In the genomic region with DNA sequence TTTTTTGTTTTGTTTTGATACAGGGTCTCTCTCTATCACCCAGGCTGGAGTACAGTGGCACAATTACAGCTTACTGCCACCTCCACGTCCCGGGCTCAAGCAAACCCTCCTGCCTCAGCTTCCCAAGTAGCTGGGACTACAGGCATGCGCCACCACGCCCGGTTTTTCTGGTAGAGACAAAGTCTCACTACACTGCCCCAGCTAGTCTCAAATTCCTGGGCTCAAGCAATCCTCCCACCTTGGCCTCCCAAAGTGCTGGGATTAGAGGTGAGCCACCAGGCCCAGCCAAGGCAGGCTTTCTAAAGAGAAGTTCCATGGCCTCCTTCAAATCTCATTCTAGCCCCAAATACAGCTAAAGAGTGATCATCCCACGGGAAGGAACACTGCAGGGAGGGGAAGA, we compare ENCODE assay signal across 2 cellular contexts.
TF ChIP-seq lines count a peak whose summit lies in the region.

No MANE protein-coding gene starts in this region.

TF ChIP-seq in HCT116, 20 proteins besides CTCF, POLR2A, EP300 and RAD21:
- TF ChIP-seq, protein P1, sequence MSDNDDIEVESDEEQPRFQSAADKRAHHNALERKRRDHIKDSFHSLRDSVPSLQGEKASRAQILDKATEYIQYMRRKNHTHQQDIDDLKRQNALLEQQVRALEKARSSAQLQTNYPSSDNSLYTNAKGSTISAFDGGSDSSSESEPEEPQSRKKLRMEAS (IDR thresholded peaks at IDR 0.05): no peak
- TF ChIP-seq SIN3A (IDR thresholded peaks at IDR 0.05; ENCODE audit: low read depth) (no peak), CBX3 (IDR thresholded peaks at IDR 0.05; ENCODE audit: low read depth) (no peak), ZFX (IDR thresholded peaks at IDR 0.05) (no peak), POLR2AphosphoS5 (IDR thresholded peaks at IDR 0.05; ENCODE audit: low read depth, low read length) (no peak), EZH2 (IDR thresholded peaks at IDR 0.05) (no peak), YY1 (IDR thresholded peaks at IDR 0.05; ENCODE audit: extremely low read depth, insufficient replicate concordance, low read depth, low read length) (no peak), EZH2phosphoT487 (IDR thresholded peaks at IDR 0.05; ENCODE audit: borderline replicate concordance) (no peak), SP1 (IDR thresholded peaks at IDR 0.05; ENCODE audit: low read depth) (no peak), ELF1 (IDR thresholded peaks at IDR 0.05; ENCODE audit: borderline replicate concordance, low read depth) (no peak), SRF (IDR thresholded peaks at IDR 0.05; ENCODE audit: low read depth) (no peak), CEBPB (IDR thresholded peaks at IDR 0.05; ENCODE audit: low read depth) (no peak), JUND (IDR thresholded peaks at IDR 0.05) (no peak)
- TF ChIP-seq, protein P2, sequence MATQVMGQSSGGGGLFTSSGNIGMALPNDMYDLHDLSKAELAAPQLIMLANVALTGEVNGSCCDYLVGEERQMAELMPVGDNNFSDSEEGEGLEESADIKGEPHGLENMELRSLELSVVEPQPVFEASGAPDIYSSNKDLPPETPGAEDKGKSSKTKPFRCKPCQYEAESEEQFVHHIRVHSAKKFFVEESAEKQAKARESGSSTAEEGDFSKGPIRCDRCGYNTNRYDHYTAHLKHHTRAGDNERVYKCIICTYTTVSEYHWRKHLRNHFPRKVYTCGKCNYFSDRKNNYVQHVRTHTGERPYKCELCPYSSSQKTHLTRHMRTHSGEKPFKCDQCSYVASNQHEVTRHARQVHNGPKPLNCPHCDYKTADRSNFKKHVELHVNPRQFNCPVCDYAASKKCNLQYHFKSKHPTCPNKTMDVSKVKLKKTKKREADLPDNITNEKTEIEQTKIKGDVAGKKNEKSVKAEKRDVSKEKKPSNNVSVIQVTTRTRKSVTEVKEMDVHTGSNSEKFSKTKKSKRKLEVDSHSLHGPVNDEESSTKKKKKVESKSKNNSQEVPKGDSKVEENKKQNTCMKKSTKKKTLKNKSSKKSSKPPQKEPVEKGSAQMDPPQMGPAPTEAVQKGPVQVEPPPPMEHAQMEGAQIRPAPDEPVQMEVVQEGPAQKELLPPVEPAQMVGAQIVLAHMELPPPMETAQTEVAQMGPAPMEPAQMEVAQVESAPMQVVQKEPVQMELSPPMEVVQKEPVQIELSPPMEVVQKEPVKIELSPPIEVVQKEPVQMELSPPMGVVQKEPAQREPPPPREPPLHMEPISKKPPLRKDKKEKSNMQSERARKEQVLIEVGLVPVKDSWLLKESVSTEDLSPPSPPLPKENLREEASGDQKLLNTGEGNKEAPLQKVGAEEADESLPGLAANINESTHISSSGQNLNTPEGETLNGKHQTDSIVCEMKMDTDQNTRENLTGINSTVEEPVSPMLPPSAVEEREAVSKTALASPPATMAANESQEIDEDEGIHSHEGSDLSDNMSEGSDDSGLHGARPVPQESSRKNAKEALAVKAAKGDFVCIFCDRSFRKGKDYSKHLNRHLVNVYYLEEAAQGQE (IDR thresholded peaks at IDR 0.05; ENCODE audit: low read depth): no peak
- TF ChIP-seq, protein P3, sequence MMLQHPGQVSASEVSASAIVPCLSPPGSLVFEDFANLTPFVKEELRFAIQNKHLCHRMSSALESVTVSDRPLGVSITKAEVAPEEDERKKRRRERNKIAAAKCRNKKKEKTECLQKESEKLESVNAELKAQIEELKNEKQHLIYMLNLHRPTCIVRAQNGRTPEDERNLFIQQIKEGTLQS (IDR thresholded peaks at IDR 0.05): no peak

TF ChIP-seq in GM12878, 131 proteins besides CTCF, POLR2A, EP300 and RAD21:
- no peak for TF ChIP-seq CHD1 (IDR thresholded peaks at IDR 0.05; ENCODE audit: low read depth, low read length)
